In the genomic region with DNA sequence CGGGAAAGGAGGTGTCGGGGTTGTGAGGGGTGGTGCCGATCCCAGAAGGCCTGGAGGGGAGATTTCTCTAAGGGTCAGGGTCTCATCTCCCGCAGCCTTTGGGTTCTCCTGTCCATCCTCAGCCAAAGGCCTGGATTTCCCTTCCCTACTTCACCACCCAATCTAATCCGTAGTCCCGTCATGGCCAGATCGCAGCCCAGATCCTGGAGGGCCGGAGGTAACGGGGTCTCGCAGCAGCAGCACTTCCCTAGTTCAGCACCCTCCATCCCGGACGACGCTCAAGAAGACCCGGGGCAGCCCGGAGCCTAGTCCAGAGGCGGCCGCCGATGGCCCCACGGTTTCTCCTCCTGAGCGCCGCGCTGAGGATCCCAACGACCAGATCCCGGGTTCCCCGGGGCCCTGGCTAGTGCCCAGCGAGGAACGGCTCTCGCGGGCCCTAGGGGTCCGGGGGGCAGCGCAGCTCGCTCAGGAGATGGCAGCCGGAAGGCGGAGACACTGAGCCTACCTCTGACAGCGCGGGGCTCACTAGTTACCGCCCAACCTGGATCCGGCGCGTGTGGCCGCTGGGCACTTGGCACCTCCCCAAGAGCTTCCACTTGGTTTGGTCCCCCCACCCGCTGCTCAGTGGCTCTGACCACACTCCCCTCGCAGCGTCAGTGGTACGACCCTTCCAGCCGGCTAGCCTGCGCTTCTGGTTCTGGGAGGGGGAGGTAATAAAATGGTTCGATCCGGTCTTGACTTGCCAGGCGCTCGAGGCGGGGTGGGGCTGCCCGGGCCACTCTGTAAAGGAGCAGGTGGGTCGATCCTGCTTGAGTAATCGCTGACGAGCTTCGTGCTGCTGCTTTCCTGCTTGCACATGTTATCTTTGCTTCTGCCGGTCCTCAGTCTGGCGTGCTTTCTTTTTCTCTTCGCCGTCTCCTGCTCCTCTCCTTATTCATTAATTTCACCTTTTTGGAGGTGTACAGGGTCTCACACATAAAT, we compare ENCODE assay signal across 1 cellular context.
TF ChIP-seq lines count a peak whose summit lies in the region.

No MANE protein-coding gene starts in this region.

TF ChIP-seq in H1, 55 proteins besides CTCF, POLR2A, EP300 and RAD21:
- TF ChIP-seq E2F6 (IDR thresholded peaks at IDR 0.05) (peak; percentile 67), SAP30 (IDR thresholded peaks at IDR 0.05; ENCODE audit: insufficient read depth, insufficient replicate concordance, low read length) (no peak), POU5F1 (IDR thresholded peaks at IDR 0.05; ENCODE audit: low read depth, low read length) (no peak), KDM4A (IDR thresholded peaks at IDR 0.05; ENCODE audit: low read depth, low read length, severe bottlenecking) (peak; percentile 61), EGR1 (IDR thresholded peaks at IDR 0.05; ENCODE audit: borderline replicate concordance, low read depth, low read length) (no peak), SIX5 (IDR thresholded peaks at IDR 0.05; ENCODE audit: low read depth, low read length) (peak; percentile 60), CHD1 (IDR thresholded peaks at IDR 0.05; ENCODE audit: low read depth, low read length) (peak; percentile 98), YY1 (IDR thresholded peaks at IDR 0.05; ENCODE audit: low read depth, low read length) (no peak), SP1 (IDR thresholded peaks at IDR 0.05; ENCODE audit: low read depth, low read length) (0 out of 2 replicates have a peak, but pooled peaks have one; percentile 34), SIN3A (conservative IDR thresholded peaks at IDR 0.05 in 1 of 2, IDR thresholded peaks at IDR 0.05 in 1 of 2; ENCODE audit: low read depth in 1 of 2, low read length in 2 of 2) (peak; percentile 30 to 74; a peak in 2 of 4 replicates), CREB1 (IDR thresholded peaks at IDR 0.05) (no peak), CEBPB (IDR thresholded peaks at IDR 0.05; ENCODE audit: low read depth, low read length) (peak; percentile 35; the same call in 1 of the 2 replicates), JUND (IDR thresholded peaks at IDR 0.05; ENCODE audit: low read length) (peak; percentile 94), ZNF274 (IDR thresholded peaks at IDR 0.05; ENCODE audit: borderline replicate concordance, extremely low read depth, low read length) (no peak), NRF1 (IDR thresholded peaks at IDR 0.05; ENCODE audit: low read depth, low read length) (no peak), POLR2AphosphoS5 (IDR thresholded peaks at IDR 0.05; ENCODE audit: low read depth, low read length) (no peak), PHF8 (conservative IDR thresholded peaks at IDR 0.05; ENCODE audit: low read depth, low read length) (no peak)
- TF ChIP-seq, protein P1, sequence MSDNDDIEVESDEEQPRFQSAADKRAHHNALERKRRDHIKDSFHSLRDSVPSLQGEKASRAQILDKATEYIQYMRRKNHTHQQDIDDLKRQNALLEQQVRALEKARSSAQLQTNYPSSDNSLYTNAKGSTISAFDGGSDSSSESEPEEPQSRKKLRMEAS (IDR thresholded peaks at IDR 0.05): peak; percentile 78
